Comparison of ENCODE assay signal across 2 cellular contexts in the genomic region with DNA sequence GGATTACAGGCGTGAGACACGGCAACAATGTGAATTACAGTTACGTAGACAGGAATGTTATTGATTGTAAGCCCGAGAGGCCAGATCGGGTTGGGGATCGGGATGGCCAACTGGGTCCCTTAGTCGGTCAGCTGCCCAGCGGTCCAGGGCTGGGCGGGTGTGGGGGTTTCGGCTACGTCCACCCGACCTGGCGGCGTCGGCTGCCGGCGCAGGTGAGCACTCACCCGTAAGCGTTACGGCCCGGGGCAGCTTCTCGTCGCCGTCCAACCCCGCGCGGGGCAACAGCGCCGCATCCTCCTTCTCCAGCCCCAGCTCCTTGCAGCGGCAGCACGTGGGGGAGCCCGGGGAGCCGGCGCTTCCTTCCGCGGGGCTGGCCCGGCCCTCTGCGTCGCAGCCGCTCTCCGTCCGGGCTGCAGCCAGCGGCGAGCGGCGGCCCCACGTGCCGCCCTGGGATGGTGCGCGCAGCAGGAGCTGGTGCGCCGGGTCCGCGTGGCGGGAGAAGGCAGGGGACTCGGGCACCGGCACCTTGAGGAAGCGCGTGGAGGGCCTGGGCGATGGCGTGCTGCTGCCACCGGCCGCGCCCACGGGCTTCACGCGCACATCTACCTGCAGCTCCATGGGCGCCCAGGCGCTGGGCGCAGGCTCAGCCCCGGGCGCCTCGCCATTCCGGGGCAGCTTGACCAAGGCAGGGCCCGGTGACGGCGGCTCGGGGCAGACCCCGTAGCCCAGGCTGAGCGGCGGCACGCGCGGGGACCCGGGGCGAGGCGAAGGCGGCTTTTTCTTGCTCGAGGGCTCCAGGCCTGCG.
TF ChIP-seq lines count a peak whose summit lies in the region.

No MANE protein-coding gene starts in this region.

TF ChIP-seq in GM12878, 131 proteins besides CTCF, POLR2A, EP300 and RAD21 (continued from another document and continues in another):
- TF ChIP-seq, protein P1, sequence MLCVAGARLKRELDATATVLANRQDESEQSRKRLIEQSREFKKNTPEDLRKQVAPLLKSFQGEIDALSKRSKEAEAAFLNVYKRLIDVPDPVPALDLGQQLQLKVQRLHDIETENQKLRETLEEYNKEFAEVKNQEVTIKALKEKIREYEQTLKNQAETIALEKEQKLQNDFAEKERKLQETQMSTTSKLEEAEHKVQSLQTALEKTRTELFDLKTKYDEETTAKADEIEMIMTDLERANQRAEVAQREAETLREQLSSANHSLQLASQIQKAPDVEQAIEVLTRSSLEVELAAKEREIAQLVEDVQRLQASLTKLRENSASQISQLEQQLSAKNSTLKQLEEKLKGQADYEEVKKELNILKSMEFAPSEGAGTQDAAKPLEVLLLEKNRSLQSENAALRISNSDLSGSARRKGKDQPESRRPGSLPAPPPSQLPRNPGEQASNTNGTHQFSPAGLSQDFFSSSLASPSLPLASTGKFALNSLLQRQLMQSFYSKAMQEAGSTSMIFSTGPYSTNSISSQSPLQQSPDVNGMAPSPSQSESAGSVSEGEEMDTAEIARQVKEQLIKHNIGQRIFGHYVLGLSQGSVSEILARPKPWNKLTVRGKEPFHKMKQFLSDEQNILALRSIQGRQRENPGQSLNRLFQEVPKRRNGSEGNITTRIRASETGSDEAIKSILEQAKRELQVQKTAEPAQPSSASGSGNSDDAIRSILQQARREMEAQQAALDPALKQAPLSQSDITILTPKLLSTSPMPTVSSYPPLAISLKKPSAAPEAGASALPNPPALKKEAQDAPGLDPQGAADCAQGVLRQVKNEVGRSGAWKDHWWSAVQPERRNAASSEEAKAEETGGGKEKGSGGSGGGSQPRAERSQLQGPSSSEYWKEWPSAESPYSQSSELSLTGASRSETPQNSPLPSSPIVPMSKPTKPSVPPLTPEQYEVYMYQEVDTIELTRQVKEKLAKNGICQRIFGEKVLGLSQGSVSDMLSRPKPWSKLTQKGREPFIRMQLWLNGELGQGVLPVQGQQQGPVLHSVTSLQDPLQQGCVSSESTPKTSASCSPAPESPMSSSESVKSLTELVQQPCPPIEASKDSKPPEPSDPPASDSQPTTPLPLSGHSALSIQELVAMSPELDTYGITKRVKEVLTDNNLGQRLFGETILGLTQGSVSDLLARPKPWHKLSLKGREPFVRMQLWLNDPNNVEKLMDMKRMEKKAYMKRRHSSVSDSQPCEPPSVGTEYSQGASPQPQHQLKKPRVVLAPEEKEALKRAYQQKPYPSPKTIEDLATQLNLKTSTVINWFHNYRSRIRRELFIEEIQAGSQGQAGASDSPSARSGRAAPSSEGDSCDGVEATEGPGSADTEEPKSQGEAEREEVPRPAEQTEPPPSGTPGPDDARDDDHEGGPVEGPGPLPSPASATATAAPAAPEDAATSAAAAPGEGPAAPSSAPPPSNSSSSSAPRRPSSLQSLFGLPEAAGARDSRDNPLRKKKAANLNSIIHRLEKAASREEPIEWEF (IDR thresholded peaks at IDR 0.05; ENCODE audit: insufficient replicate concordance, low read depth, low read length): no peak
- TF ChIP-seq SUZ12 (IDR thresholded peaks at IDR 0.05; ENCODE audit: unreplicated experiment): peak; percentile 21
- TF ChIP-seq TAF1 (IDR thresholded peaks at IDR 0.05; ENCODE audit: borderline replicate concordance, low read depth, low read length): no peak
- TF ChIP-seq DPF2 (IDR thresholded peaks at IDR 0.05): no peak
- no peak for TF ChIP-seq ZZZ3 (IDR thresholded peaks at IDR 0.05; ENCODE audit: control insufficient read depth, insufficient read length, low read depth)
- TF ChIP-seq POLR2AphosphoS2 (IDR thresholded peaks at IDR 0.05; ENCODE audit: low read depth, low read length): no peak
- peak; percentile 72 for TF ChIP-seq HDAC6 (IDR thresholded peaks at IDR 0.05; ENCODE audit: unreplicated experiment)
- no peak for TF ChIP-seq SKIL (IDR thresholded peaks at IDR 0.05; ENCODE audit: low read depth, poor library complexity, severe bottlenecking)
- TF ChIP-seq, protein P2, sequence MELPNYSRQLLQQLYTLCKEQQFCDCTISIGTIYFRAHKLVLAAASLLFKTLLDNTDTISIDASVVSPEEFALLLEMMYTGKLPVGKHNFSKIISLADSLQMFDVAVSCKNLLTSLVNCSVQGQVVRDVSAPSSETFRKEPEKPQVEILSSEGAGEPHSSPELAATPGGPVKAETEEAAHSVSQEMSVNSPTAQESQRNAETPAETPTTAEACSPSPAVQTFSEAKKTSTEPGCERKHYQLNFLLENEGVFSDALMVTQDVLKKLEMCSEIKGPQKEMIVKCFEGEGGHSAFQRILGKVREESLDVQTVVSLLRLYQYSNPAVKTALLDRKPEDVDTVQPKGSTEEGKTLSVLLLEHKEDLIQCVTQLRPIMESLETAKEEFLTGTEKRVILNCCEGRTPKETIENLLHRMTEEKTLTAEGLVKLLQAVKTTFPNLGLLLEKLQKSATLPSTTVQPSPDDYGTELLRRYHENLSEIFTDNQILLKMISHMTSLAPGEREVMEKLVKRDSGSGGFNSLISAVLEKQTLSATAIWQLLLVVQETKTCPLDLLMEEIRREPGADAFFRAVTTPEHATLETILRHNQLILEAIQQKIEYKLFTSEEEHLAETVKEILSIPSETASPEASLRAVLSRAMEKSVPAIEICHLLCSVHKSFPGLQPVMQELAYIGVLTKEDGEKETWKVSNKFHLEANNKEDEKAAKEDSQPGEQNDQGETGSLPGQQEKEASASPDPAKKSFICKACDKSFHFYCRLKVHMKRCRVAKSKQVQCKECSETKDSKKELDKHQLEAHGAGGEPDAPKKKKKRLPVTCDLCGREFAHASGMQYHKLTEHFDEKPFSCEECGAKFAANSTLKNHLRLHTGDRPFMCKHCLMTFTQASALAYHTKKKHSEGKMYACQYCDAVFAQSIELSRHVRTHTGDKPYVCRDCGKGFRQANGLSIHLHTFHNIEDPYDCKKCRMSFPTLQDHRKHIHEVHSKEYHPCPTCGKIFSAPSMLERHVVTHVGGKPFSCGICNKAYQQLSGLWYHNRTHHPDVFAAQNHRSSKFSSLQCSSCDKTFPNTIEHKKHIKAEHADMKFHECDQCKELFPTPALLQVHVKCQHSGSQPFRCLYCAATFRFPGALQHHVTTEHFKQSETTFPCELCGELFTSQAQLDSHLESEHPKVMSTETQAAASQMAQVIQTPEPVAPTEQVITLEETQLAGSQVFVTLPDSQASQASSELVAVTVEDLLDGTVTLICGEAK (IDR thresholded peaks at IDR 0.05; ENCODE audit: borderline replicate concordance): no peak
- no peak for TF ChIP-seq KAT2A (conservative IDR thresholded peaks at IDR 0.05; ENCODE audit: control insufficient read depth, low read depth, low read length)
- no peak for TF ChIP-seq NFIC (IDR thresholded peaks at IDR 0.05; ENCODE audit: low read depth, low read length)
- no peak for TF ChIP-seq CHD2 (IDR thresholded peaks at IDR 0.05; ENCODE audit: borderline replicate concordance, low read depth, low read length)
- no peak for TF ChIP-seq CBX5 (IDR thresholded peaks at IDR 0.05; ENCODE audit: low read depth)

TF ChIP-seq in HepG2, 621 proteins besides CTCF, POLR2A, EP300 and RAD21 (continued from another document):
- TF ChIP-seq ZNF407 (CRISPR knock-in tag; IDR thresholded peaks at IDR 0.05; ENCODE audit: not compliant biosample characterization): no peak
